8 cellular contexts compared by ENCODE assay signal in genomic region chr17:75808905-75809621, GRCh38. TPM values are rescaled to one million over a fixed set of nuclear protein-coding genes. Genes with fewer than 3 reads are reported as not detected.
DNase-seq lines count a peak whose midpoint lies in the region; ATAC-seq, FAIRE-seq and TF ChIP-seq lines count a peak whose summit lies in the region.

No MANE protein-coding gene starts in this region.

- FAIRE-seq in small intestine (lab: Jason Lieb, UNC): no peak

- peak overlapping the region; percentile 65 to 76 (median 75) for H3K9ac ChIP-seq in skeletal muscle tissue (ENCODE audit: low read depth in 1 of 3, low read length in 3 of 3)

- H3K4me1 ChIP-seq in skeletal muscle tissue (ENCODE audit: control insufficient read depth in 3 of 3, insufficient read depth in 3 of 3, low read length in 3 of 3) (peaks cover 22 to 26% (median 23%) of the 10 kb centered on the region in 3 donors), small intestine (ENCODE audit: control insufficient read depth in 2 of 2, insufficient read depth in 1 of 2, low read depth in 1 of 2, low read length in 1 of 2) (no peaks in the 10 kb centered on the region)

- DNase-seq in NCI-H2227 treated with DMSO at 0.1 percent for 48 hours (lab: John Stamatoyannopoulos, UW) (peak; percentile 71), fibroblast of the aortic adventitia (ENCODE audit: low read depth) (peak; percentile 93), DMS79 treated with DMSO at 0.1 percent for 48 hours (lab: John Stamatoyannopoulos, UW) (no peak), small intestine (no peak), NCI-H345 treated with DMSO at 0.1 percent for 48 hours (lab: John Stamatoyannopoulos, UW; ENCODE audit: unreplicated experiment) (no peak)

- ATAC-seq in GM18907 (IDR thresholded peaks at IDR 0.05; ENCODE audit: unreplicated experiment) (peak; percentile 57), GM18502 (IDR thresholded peaks at IDR 0.05; ENCODE audit: poor library complexity, unreplicated experiment) (no peak)

- peak overlapping the region; percentile 90 for H3K27ac ChIP-seq in skeletal muscle tissue (ENCODE audit: low read depth, low read length)
- peak overlapping the region in 1 of 2 donors; percentile 21 for H3K27ac ChIP-seq in small intestine (ENCODE audit: low read depth in 1 of 2, low read length in 1 of 2)

- H3K4me3 ChIP-seq in fibroblast of the aortic adventitia (ENCODE audit: low read depth, low read length) (no peak overlapping the region), skeletal muscle tissue (ENCODE audit: low read length in 3 of 3) (peak overlapping the region; percentile 7 to 45 (median 19)), small intestine (ENCODE audit: low read depth in 1 of 2, low read length in 2 of 2) (no peak overlapping the region)

- H3K36me3 ChIP-seq in skeletal muscle tissue (ENCODE audit: control insufficient read depth in 3 of 3, insufficient read depth in 3 of 3, low read length in 3 of 3): peaks cover 26 to 32% (median 28%) of the 10 kb centered on the region in 3 donors
- peaks cover 3 to 9% of the 10 kb centered on the region in 2 donors for H3K36me3 ChIP-seq in small intestine (ENCODE audit: control insufficient read depth in 2 of 2, insufficient read depth in 2 of 2, low read length in 2 of 2)

- WGBS in small intestine, 3 donors: 80 to 88% (median 81%) methylated on average over 13 to 18 of the region's 18 CpGs

- TF ChIP-seq CTCF in fibroblast of the aortic adventitia (IDR thresholded peaks at IDR 0.05; ENCODE audit: insufficient read depth, low read length): no peak

- H3K27me3 ChIP-seq in skeletal muscle tissue (ENCODE audit: control insufficient read depth in 3 of 3, insufficient read depth in 3 of 3, low read length in 3 of 3) (no peaks in the 10 kb centered on the region), small intestine (ENCODE audit: control insufficient read depth in 2 of 2, insufficient read depth in 2 of 2, low read length in 2 of 2) (no peaks in the 10 kb centered on the region)

- no peaks in the 10 kb centered on the region for H3K9me3 ChIP-seq in skeletal muscle tissue (ENCODE audit: control insufficient read depth in 3 of 3, low read length in 3 of 3)
- no peaks in the 10 kb centered on the region for H3K9me3 ChIP-seq in small intestine (ENCODE audit: control insufficient read depth, low read depth)

RNA-seq across cellular contexts. Expression of gene UNK, which starts 24.5 kb away (rescaled TPM):
- total RNA-seq in fibroblast of the aortic adventitia (ENCODE audit: low replicate concordance) (18.0 and 30.2 TPM in 2 replicates), skeletal muscle tissue (15.7 TPM)
- polyA plus RNA-seq in small intestine: 10 to 100 TPM in 2 of 3 donors, 1 to 10 TPM in 1; 8.9 to 20.0 (median 12.7) TPM

RNA-seq across cellular contexts. Expression of gene UNC13D, which starts 35.1 kb away (rescaled TPM):
- total RNA-seq in fibroblast of the aortic adventitia (ENCODE audit: low replicate concordance): 0.54 and 2.3 TPM in 2 replicates
- total RNA-seq in skeletal muscle tissue: 1.6 TPM
- 10 to 100 TPM in 2 of 3 donors, 1 to 10 TPM in 1; 9.8 to 40.3 (median 15.3) TPM for polyA plus RNA-seq in small intestine

RNA-seq across cellular contexts. Expression of gene GALK1, which starts 44.1 kb away (rescaled TPM):
- total RNA-seq in fibroblast of the aortic adventitia (ENCODE audit: low replicate concordance) (20.6 and 35.9 TPM in 2 replicates), skeletal muscle tissue (29.2 TPM)
- polyA plus RNA-seq in small intestine: 100 to 1,000 TPM in 1 of 3 donors, 10 to 100 TPM in 2; 43.4 to 116 (median 83.5) TPM

RNA-seq across cellular contexts. Expression of gene WBP2, which starts 46.1 kb away (rescaled TPM):
- total RNA-seq in fibroblast of the aortic adventitia (ENCODE audit: low replicate concordance) (23.3 and 24.1 TPM in 2 replicates), skeletal muscle tissue (17.7 TPM)
- 100 to 1,000 TPM in 1 of 3 donors, 10 to 100 TPM in 2; 68.4 to 121 (median 82.7) TPM for polyA plus RNA-seq in small intestine

Comparison
In these comparisons a context has a peak if more than half of its experiments do, and no peak if none do; other contexts are left out.
1. DNase-seq: peak in NCI-H2227 treated with DMSO at 0.1 percent for 48 hours (single experiment) and fibroblast of the aortic adventitia (single experiment); none in DMS79 treated with DMSO at 0.1 percent for 48 hours (single experiment), small intestine (single experiment) and NCI-H345 treated with DMSO at 0.1 percent for 48 hours (single experiment).
2. H3K4me3 ChIP-seq: peak in skeletal muscle tissue (3 of 3); none in fibroblast of the aortic adventitia (single experiment) and small intestine (0 of 2).